ENCODE assay signal across 26 cellular contexts in genomic region chrX:13933352-13933751, GRCh38.
DNase-seq lines count a peak whose midpoint lies in the region; ATAC-seq, FAIRE-seq and TF ChIP-seq lines count a peak whose summit lies in the region.
"Had no signal": no experiment of that assay in that cellular context is flagged by ENCODE, and none has a peak within 500 bp of the region (broad histone marks: within the 10 kb centered on the region; RNA-seq: fewer than 3 reads in every experiment).

No MANE protein-coding gene starts in this region.

- TF ChIP-seq CTCF in PC-3 (conservative IDR thresholded peaks at IDR 0.05; ENCODE audit: low read depth, low read length) (no peak), bronchial epithelial cell (IDR thresholded peaks at IDR 0.05; ENCODE audit: insufficient read depth, low read length, severe bottlenecking) (no peak), fibroblast of villous mesenchyme (IDR thresholded peaks at IDR 0.05; ENCODE audit: insufficient read depth, low read depth, low read length) (no peak), pancreas (IDR thresholded peaks at IDR 0.05) (no peak)

- CTCF ChIA-PET in PC-3 (lab: Charles Lee): no interaction called here

- H3K4me3 ChIP-seq in PC-3 (ENCODE audit: low read length) (no peak overlapping the region), bronchial epithelial cell (ENCODE audit: low read depth, low read length) (no peak overlapping the region), fibroblast of villous mesenchyme (ENCODE audit: low read depth, low read length) (no peak overlapping the region), pancreas (no peak overlapping the region)
- H3K4me3 ChIP-seq: K562, MG63 had no signal

- no TSS peak for BruUV-seq in PC-3 (replicated peaks; lab: Mats Ljungman, UMichigan)

- no peaks in the 10 kb centered on the region for H3K27me3 ChIP-seq in PC-3 (ENCODE audit: low read length)
- no peaks in the 10 kb centered on the region for H3K27me3 ChIP-seq in bronchial epithelial cell (ENCODE audit: control insufficient read depth, insufficient read depth, low read length)
- H3K27me3 ChIP-seq in pancreas: peaks cover 0 to 7% (median 2%) of the 10 kb centered on the region in 4 donors
- H3K27me3 ChIP-seq: MG63 had no signal

- intact Hi-C loops in PC-3 (cut with micrococcal nuclease): loop anchor here (5.0 to 10.0 kb wide), 2 partner anchors 94 to 179 kb away; partner anchors contain the start of gene GEMIN8
- intact Hi-C loops in pancreas (cut with DNase I): no loop called here

- no peaks in the 10 kb centered on the region for H3K9me3 ChIP-seq in PC-3 (ENCODE audit: low read length)
- no peaks in the 10 kb centered on the region for H3K9me3 ChIP-seq in pancreas
- H3K9me3 ChIP-seq: Caco-2, MG63 had no signal

- no peaks in the 10 kb centered on the region for H3K79me2 ChIP-seq in PC-3 (ENCODE audit: low read length)

- FAIRE-seq in bronchial epithelial cell (lab: Jason Lieb, UNC) (no peak), pancreas (lab: Jason Lieb, UNC) (no peak)
- FAIRE-seq: GM12891, GM19239, H54, HTR-8/SVneo, K562 had no signal

- H3K9ac ChIP-seq in PC-3 (ENCODE audit: low read length): no peak overlapping the region

- DNase-seq in PC-3 (peak; percentile 66), bronchial epithelial cell (ENCODE audit: low read depth) (peak; percentile 37), fibroblast of villous mesenchyme (ENCODE audit: low read depth) (peak; percentile 19), superior temporal gyrus (ENCODE audit: extremely low spot score) (peak; percentile 17), NCI-H526 (lab: John Stamatoyannopoulos, UW) (no peak), DMS53 (lab: John Stamatoyannopoulos, UW) (no peak), NCI-H1105 (lab: John Stamatoyannopoulos, UW) (no peak), pancreas (no peak)
- DNase-seq: Caco-2; CD8-positive, alpha-beta T cell; DMS79; GF-D8; Kasumi-1; MG63; NCI-H2029; NCI-H446; NCI-H524 treated with DMSO at 0.1 percent for 48 hours; NCI-H82; Right ventricle myocardium superior; RPMI8226 had no signal

- H3F3A ChIP-seq in PC-3 (ENCODE audit: low read length, unreplicated experiment): no peaks in the 10 kb centered on the region

- H3K4me2 ChIP-seq in PC-3 (ENCODE audit: low read length): peak overlapping the region; percentile 51

- 74 to 82% methylated on average over 3 of the region's 3 CpGs for WGBS in pancreas, 2 donors

- H3K4me1 ChIP-seq in PC-3 (ENCODE audit: insufficient read depth, low read length) (peaks cover 19% of the 10 kb centered on the region), pancreas (no peaks in the 10 kb centered on the region)
- H3K4me1 ChIP-seq: Caco-2 had no signal

- ATAC-seq in PC-3 (peak; percentile 29; the same call in 1 of the 2 replicates), pancreas (no peak)
- ATAC-seq: CD8-positive, alpha-beta T cell; K562 had no signal

- POLR2A ChIA-PET in PC-3 (lab: Charles Lee; ENCODE audit: unreplicated experiment): no interaction called here

- H3K27ac ChIP-seq in PC-3 (ENCODE audit: low read length): peak overlapping the region; percentile 63
- H3K27ac ChIP-seq in pancreas: no peak overlapping the region
- H3K27ac ChIP-seq: C4-2B had no signal

- no peaks in the 10 kb centered on the region for H3K9me2 ChIP-seq in PC-3 (replicated peaks; ENCODE audit: low read length)

- H4K20me1 ChIP-seq in PC-3 (ENCODE audit: low read length): no peaks in the 10 kb centered on the region

- no peaks in the 10 kb centered on the region for H3K36me3 ChIP-seq in PC-3 (ENCODE audit: low read depth, low read length)
- H3K36me3 ChIP-seq in bronchial epithelial cell (ENCODE audit: control insufficient read depth, insufficient read depth, low read length): no peaks in the 10 kb centered on the region
- no peaks in the 10 kb centered on the region for H3K36me3 ChIP-seq in pancreas
- H3K36me3 ChIP-seq: MG63 had no signal

- H2AFZ ChIP-seq in PC-3 (ENCODE audit: low read length): peak overlapping the region; percentile 43; the same call in 1 of the 2 replicates

Comparison
In these comparisons a context has a peak if more than half of its experiments do, and no peak if none do; other contexts are left out.
1. DNase-seq: peak in PC-3 (single experiment), bronchial epithelial cell (single experiment), fibroblast of villous mesenchyme (single experiment) and superior temporal gyrus (single experiment); none in NCI-H526 (0 of 2), DMS53 (single experiment), NCI-H1105 (single experiment) and pancreas (0 of 6).